In the genomic region with DNA sequence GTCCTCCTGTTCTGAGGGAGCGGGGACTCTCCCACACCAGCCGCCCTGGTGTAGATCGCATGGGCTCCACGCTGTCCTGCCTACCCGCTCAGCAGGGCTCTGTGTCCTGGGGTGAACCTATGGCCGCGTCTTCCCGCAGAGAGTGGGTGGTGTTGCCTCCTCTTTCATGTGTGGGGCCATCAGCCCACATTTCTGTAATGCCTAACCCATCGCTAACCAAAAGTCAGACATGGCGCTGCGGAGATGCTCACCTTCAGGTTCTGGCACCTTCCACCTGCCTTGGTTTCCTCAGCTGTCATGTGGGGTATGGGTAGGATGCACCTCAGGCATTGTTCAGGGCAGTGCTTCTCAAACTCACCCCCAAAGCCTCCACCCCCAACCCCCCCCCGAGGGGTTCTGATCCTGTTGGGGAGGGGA, we compare ENCODE assay signal across 14 cellular contexts. TPM values are rescaled to one million over a fixed set of nuclear protein-coding genes. Genes with fewer than 3 reads are reported as not detected.
DNase-seq lines count a peak whose midpoint lies in the region; ATAC-seq and TF ChIP-seq lines count a peak whose summit lies in the region.
"Had no signal": no experiment of that assay in that cellular context is flagged by ENCODE, and none has a peak within 500 bp of the region (broad histone marks: within the 10 kb centered on the region; RNA-seq: fewer than 3 reads in every experiment).

No MANE protein-coding gene starts in this region.

- no peaks in the 10 kb centered on the region for H3K9me3 ChIP-seq in RWPE2 (ENCODE audit: severe bottlenecking)
- H3K9me3 ChIP-seq: MG63 had no signal

- CTCF ChIA-PET in Calu3 (lab: Charles Lee), result no interaction called here

- no peak for TF ChIP-seq CTCF in Calu3 (IDR thresholded peaks at IDR 0.05; ENCODE audit: unreplicated experiment)
- TF ChIP-seq CTCF in RWPE2 (IDR thresholded peaks at IDR 0.05; ENCODE audit: poor library complexity, severe bottlenecking), result no peak

- H3K9me3 Mint-ChIP-seq in Calu3 (ENCODE audit: low read depth, unreplicated experiment), result no peaks in the 10 kb centered on the region
- H3K9me3 Mint-ChIP-seq: CD4-positive, alpha-beta T cell had no signal

- peaks cover 41% of the 10 kb centered on the region for H3K36me3 Mint-ChIP-seq in Calu3 (ENCODE audit: insufficient read depth, unreplicated experiment)

- intact Hi-C loops in Calu3 (cut with micrococcal nuclease; ENCODE audit: unreplicated experiment), result loop anchor here (10.0 kb wide), 1 partner anchor 131 kb away; no protein-coding TSS in a partner anchor

- H3K36me3 ChIP-seq in RWPE2 (ENCODE audit: low read depth), result no peaks in the 10 kb centered on the region
- H3K36me3 ChIP-seq: MG63 had no signal

- no peaks in the 10 kb centered on the region for H3K27me3 ChIP-seq in RWPE2 (ENCODE audit: insufficient read depth, poor library complexity, severe bottlenecking)
- H3K27me3 ChIP-seq: MG63 had no signal

- peaks cover 44% of the 10 kb centered on the region for H3K4me1 ChIP-seq in RWPE2 (ENCODE audit: insufficient read depth, poor library complexity, severe bottlenecking)

- peak overlapping the region; percentile 40 for H3K27ac Mint-ChIP-seq in Calu3 (ENCODE audit: unreplicated experiment)
- H3K27ac Mint-ChIP-seq: B cell; CD4-positive, alpha-beta T cell had no signal

- H3K27me3 Mint-ChIP-seq in Calu3 (ENCODE audit: unreplicated experiment), result no peaks in the 10 kb centered on the region

- DNase-seq in AG08396 (ENCODE audit: low spot score) (peak; percentile 1), Calu3 (no peak), RWPE2 (ENCODE audit: low spot score) (peak; percentile 49), mesenteric fat pad (ENCODE audit: low spot score) (peak; percentile 51), HK-2 (ENCODE audit: unreplicated experiment) (no peak), NCI-H524 (lab: John Stamatoyannopoulos, UW) (no peak)
- DNase-seq: CD4-positive, alpha-beta T cell; Karpas-422; MG63; NCI-H2081 treated with DMSO at 0.1 percent for 48 hours; NCI-H510A had no signal

- ATAC-seq in RWPE2 (ENCODE audit: low read depth), result no peak
- no peak for ATAC-seq in GM18511 (IDR thresholded peaks at IDR 0.05; ENCODE audit: unreplicated experiment)
- ATAC-seq: PC-3 had no signal

- no peak overlapping the region for H3K4me3 Mint-ChIP-seq in Calu3 (ENCODE audit: low read depth, unreplicated experiment)
- H3K4me3 Mint-ChIP-seq: B cell; CD4-positive, alpha-beta T cell had no signal

- H3K4me3 ChIP-seq in RWPE2 (ENCODE audit: severe bottlenecking), result no peak overlapping the region
- H3K4me3 ChIP-seq: MG63 had no signal

- no peak overlapping the region for H3K27ac ChIP-seq in RWPE2 (ENCODE audit: poor library complexity, severe bottlenecking)

- no TSS peak for BruUV-seq in Calu3 (replicated peaks; lab: Mats Ljungman, UMichigan)

- H3K4me1 Mint-ChIP-seq in Calu3 (ENCODE audit: low read depth, unreplicated experiment), result peaks cover 39% of the 10 kb centered on the region

RNA-seq across cellular contexts. Expression of a gene that starts 50.5 kb away (rescaled TPM):
- total RNA-seq in Calu3 (2022), result 0.12 TPM in 1 of 2 replicates, not detected in the other
- total RNA-seq in mesenteric fat pad, result 1.2 TPM
- total RNA-seq: B cell; CD4-positive, alpha-beta T cell had no signal

Comparison
In these comparisons a context has a peak if more than half of its experiments do, and no peak if none do; other contexts are left out.
1. DNase-seq: peak in AG08396 (single experiment), RWPE2 (single experiment) and mesenteric fat pad (single experiment); none in Calu3 (single experiment), HK-2 (single experiment) and NCI-H524 (0 of 2).